In the genomic region with DNA sequence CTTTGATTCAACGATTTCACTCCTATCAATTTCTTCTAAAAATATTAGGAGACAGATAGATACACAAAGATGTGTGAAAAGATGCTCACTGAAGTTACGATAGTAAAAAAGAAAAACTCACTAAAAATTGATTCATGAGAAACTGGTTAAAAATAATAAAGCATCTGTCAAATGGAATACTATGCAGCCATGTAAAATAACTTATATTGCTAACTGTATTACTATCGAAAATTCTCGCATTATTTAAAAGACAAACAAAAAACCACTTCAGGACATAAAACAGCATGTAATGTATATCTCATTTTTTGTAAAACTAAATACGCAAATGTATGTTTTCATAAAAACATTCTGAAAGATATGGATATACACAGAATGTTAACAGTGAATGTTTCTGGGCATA, we compare ENCODE assay signal across 12 cellular contexts. TPM values are rescaled to one million over a fixed set of nuclear protein-coding genes. Genes with fewer than 3 reads are reported as not detected.
"Had no signal": no experiment of that assay in that cellular context is flagged by ENCODE, and none has a peak within 500 bp of the region (broad histone marks: within the 10 kb centered on the region; RNA-seq: fewer than 3 reads in every experiment).

No MANE protein-coding gene starts in this region.

- H3K9me3 Mint-ChIP-seq: GM23338, H9, HFFc6 had no signal

- H3K27ac ChIP-seq: KMS-11 had no signal

- H3K4me3 Mint-ChIP-seq: GM23338, H9, HFFc6 had no signal

- H3K4me3 ChIP-seq: GM23338 had no signal

- DNase-seq: H9, HCEC 1CT, HFFc6, IMR-90, Karpas-422, KBM-7 had no signal

- H3K27ac Mint-ChIP-seq: GM23338, H9, HFFc6 had no signal

- FAIRE-seq: H1, H54, HTR-8/SVneo had no signal

RNA-seq across cellular contexts. Expression of a gene that starts 33.4 kb away (rescaled TPM):
- total RNA-seq: GM23338, H1, H9, HFFc6, HT-29, IMR-90 had no signal
